In genomic region chr12:121391619-121392324, GRCh38 we compare ENCODE assay signal across 8 cellular contexts.
A peak's percentile ranks its signal among the peaks of the same experiment; 100 is the strongest.
DNase-seq lines count a peak whose midpoint lies in the region; ATAC-seq and TF ChIP-seq lines count a peak whose summit lies in the region.

No MANE protein-coding gene starts in this region.

- peak overlapping the region; percentile 79 for H3K27ac Mint-ChIP-seq in dendritic cell treated with granulocyte-macrophage colony-stimulating factor and Interleukin-4, amounts not matched to agents 40 ng/mL and 50 ng/mL, for 4 days

- DNase-seq in GM10266 (ENCODE audit: extremely low spot score) (peak; percentile 64), NOMO-1 (lab: John Stamatoyannopoulos, UW; ENCODE audit: unreplicated experiment in 2 of 2) (peak; percentile 80 to 85), HEK293T (ENCODE audit: extremely low spot score) (no peak), SW480 (ENCODE audit: low spot score) (no peak), NCI-H146 (lab: John Stamatoyannopoulos, UW) (no peak)
- DNase-seq in stimulated activated CD4-positive, alpha-beta T cell treated with anti-CD3 and anti-CD28 coated beads, Interleukin-15, amount 100 ng/mL, for 24 hours, result peak; percentile 51

- POLR2A ChIA-PET in HEK293T (lab: Yijun Ruan, JAX), result interaction anchor here (1.0 kb wide), 1 partner anchor 9 kb away, joined by 3 read pairs; no protein-coding TSS in a partner anchor

- CTCF ChIA-PET in HEK293T (lab: Yijun Ruan, JAX), result interaction anchor here (1.0 kb wide), 1 partner anchor 9 kb away, joined by 3 read pairs; no protein-coding TSS in a partner anchor

- no peaks in the 10 kb centered on the region for H3K9me3 Mint-ChIP-seq in dendritic cell treated with granulocyte-macrophage colony-stimulating factor and Interleukin-4, amounts not matched to agents 40 ng/mL and 50 ng/mL, for 4 days

- intact Hi-C loops in dendritic cell treated with granulocyte-macrophage colony-stimulating factor and Interleukin-4, amounts not matched to agents 40 ng/mL and 50 ng/mL, for 4 days (cut with micrococcal nuclease), result no loop called here

- H3K27me3 Mint-ChIP-seq in dendritic cell treated with granulocyte-macrophage colony-stimulating factor and Interleukin-4, amounts not matched to agents 40 ng/mL and 50 ng/mL, for 4 days, result no peaks in the 10 kb centered on the region

- peak overlapping the region; percentile 32 for H3K4me3 Mint-ChIP-seq in dendritic cell treated with granulocyte-macrophage colony-stimulating factor and Interleukin-4, amounts not matched to agents 40 ng/mL and 50 ng/mL, for 4 days

- peaks cover 21% of the 10 kb centered on the region for H3K4me1 Mint-ChIP-seq in dendritic cell treated with granulocyte-macrophage colony-stimulating factor and Interleukin-4, amounts not matched to agents 40 ng/mL and 50 ng/mL, for 4 days (ENCODE audit: low read depth)

- ATAC-seq in HG03039 (IDR thresholded peaks at IDR 0.05; ENCODE audit: unreplicated experiment), result no peak

- no peaks in the 10 kb centered on the region for H3K36me3 Mint-ChIP-seq in dendritic cell treated with granulocyte-macrophage colony-stimulating factor and Interleukin-4, amounts not matched to agents 40 ng/mL and 50 ng/mL, for 4 days (ENCODE audit: low read depth)

- no peak for TF ChIP-seq CTCF in GM10266 (IDR thresholded peaks at IDR 0.05; ENCODE audit: control insufficient read depth, insufficient read depth, low read depth, missing control alignments)

TF ChIP-seq in HEK293T, 16 proteins besides CTCF, POLR2A, EP300 and RAD21:
- TF ChIP-seq, protein P1, sequence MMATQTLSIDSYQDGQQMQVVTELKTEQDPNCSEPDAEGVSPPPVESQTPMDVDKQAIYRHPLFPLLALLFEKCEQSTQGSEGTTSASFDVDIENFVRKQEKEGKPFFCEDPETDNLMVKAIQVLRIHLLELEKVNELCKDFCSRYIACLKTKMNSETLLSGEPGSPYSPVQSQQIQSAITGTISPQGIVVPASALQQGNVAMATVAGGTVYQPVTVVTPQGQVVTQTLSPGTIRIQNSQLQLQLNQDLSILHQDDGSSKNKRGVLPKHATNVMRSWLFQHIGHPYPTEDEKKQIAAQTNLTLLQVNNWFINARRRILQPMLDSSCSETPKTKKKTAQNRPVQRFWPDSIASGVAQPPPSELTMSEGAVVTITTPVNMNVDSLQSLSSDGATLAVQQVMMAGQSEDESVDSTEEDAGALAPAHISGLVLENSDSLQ (IDR thresholded peaks at IDR 0.05), result no peak
- TF ChIP-seq HDGF (IDR thresholded peaks at IDR 0.05; ENCODE audit: borderline replicate concordance) (no peak), SUZ12 (IDR thresholded peaks at IDR 0.05) (no peak), ZNF384 (IDR thresholded peaks at IDR 0.05) (no peak), FOXK2 (IDR thresholded peaks at IDR 0.05) (no peak), SP1 (IDR thresholded peaks at IDR 0.05) (no peak), TARDBP (IDR thresholded peaks at IDR 0.05) (no peak), BHLHE40 (IDR thresholded peaks at IDR 0.05; ENCODE audit: borderline replicate concordance) (no peak), ELF4 (IDR thresholded peaks at IDR 0.05) (no peak), NFRKB (IDR thresholded peaks at IDR 0.05) (no peak), FOXA1 (IDR thresholded peaks at IDR 0.05) (no peak), LEF1 (IDR thresholded peaks at IDR 0.05; ENCODE audit: borderline replicate concordance) (no peak), FOXM1 (IDR thresholded peaks at IDR 0.05; ENCODE audit: borderline replicate concordance) (no peak)

Comparison
In these comparisons a context has a peak if more than half of its experiments do, and no peak if none do; other contexts are left out.
1. DNase-seq: peak in GM10266 (single experiment), NOMO-1 (2 of 2) and stimulated activated CD4-positive, alpha-beta T cell treated with anti-CD3 and anti-CD28 coated beads, Interleukin-15, amount 100 ng/mL, for 24 hours (single experiment); none in HEK293T (single experiment), SW480 (single experiment) and NCI-H146 (single experiment).